ENCODE assay signal across 1 cellular context in the genomic region with DNA sequence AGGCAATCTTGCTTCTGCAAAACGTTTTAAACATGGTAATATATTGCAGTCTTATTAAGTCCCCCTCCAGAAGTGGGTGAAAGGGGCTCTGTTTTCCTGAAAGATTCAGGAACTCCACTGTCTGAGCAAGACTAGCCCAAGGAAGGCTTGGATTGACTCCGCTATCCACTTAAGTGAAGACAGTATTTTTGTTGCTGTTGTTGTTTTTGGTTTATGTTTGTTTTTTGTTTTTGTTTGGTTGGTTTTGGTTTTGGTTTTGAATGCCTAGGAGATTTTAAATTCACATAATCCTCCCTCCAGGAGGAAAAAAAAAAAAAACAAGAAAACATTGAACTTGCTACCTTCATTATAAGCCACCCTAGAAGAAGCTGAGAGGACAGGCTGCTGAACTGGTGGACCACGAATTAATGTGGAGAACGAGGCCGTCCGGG.
TF ChIP-seq lines count a peak whose summit lies in the region.

No MANE protein-coding gene starts in this region.

TF ChIP-seq in A549, 52 proteins besides CTCF, POLR2A, EP300 and RAD21 (continued from another document):
- TF ChIP-seq, protein P1, sequence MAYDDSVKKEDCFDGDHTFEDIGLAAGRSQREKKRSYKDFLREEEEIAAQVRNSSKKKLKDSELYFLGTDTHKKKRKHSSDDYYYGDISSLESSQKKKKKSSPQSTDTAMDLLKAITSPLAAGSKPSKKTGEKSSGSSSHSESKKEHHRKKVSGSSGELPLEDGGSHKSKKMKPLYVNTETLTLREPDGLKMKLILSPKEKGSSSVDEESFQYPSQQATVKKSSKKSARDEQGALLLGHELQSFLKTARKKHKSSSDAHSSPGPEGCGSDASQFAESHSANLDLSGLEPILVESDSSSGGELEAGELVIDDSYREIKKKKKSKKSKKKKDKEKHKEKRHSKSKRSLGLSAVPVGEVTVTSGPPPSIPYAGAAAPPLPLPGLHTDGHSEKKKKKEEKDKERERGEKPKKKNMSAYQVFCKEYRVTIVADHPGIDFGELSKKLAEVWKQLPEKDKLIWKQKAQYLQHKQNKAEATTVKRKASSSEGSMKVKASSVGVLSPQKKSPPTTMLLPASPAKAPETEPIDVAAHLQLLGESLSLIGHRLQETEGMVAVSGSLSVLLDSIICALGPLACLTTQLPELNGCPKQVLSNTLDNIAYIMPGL (CRISPR knock-in tag; IDR thresholded peaks at IDR 0.05; ENCODE audit: borderline replicate concordance), result no peak
- TF ChIP-seq EHF (CRISPR knock-in tag; IDR thresholded peaks at IDR 0.05) (no peak), BCL3 (IDR thresholded peaks at IDR 0.05) (no peak), NR3C1 (IDR thresholded peaks at IDR 0.05) (no peak), ELK1 (IDR thresholded peaks at IDR 0.05; ENCODE audit: low read depth, low read length) (no peak), RARB (CRISPR knock-in tag; IDR thresholded peaks at IDR 0.05) (no peak), ESRRA (IDR thresholded peaks at IDR 0.05; ENCODE audit: borderline replicate concordance, low read length) (no peak)
